In genomic region chr17:50150354-50151040, GRCh38 we compare ENCODE assay signal across 1 cellular context.
A peak's percentile ranks its signal among the peaks of the same experiment; 100 is the strongest.
TF ChIP-seq lines count a peak whose summit lies in the region.

PPP1R9B (minus strand) TSS chr17:50150677; CDS start chr17:50150513, 164 bp downstream.

TF ChIP-seq in K562, 482 proteins besides CTCF, POLR2A, EP300 and RAD21 (continued from another document and continues in another):
- no peak for TF ChIP-seq ZNF384 (IDR thresholded peaks at IDR 0.05; ENCODE audit: low read depth, low read length)
- no peak for TF ChIP-seq ZNF766 (CRISPR knock-in tag; conservative IDR thresholded peaks at IDR 0.05)
- TF ChIP-seq ZNF707 (CRISPR knock-in tag; conservative IDR thresholded peaks at IDR 0.05): no peak
- no peak for TF ChIP-seq THRA (IDR thresholded peaks at IDR 0.05)
- no peak for TF ChIP-seq EWSR1 (IDR thresholded peaks at IDR 0.05; ENCODE audit: borderline replicate concordance, low read depth, partially characterized antibody)
- TF ChIP-seq CEBPZ (IDR thresholded peaks at IDR 0.05; ENCODE audit: borderline replicate concordance, low read depth, low read length): no peak
- TF ChIP-seq MTA3 (IDR thresholded peaks at IDR 0.05; ENCODE audit: borderline replicate concordance): no peak
- TF ChIP-seq RB1 (IDR thresholded peaks at IDR 0.05; ENCODE audit: low read depth): peak; percentile 15; the same call in 1 of the 2 replicates
- TF ChIP-seq HES1 (IDR thresholded peaks at IDR 0.05; ENCODE audit: low read depth): no peak
- TF ChIP-seq POLR2AphosphoS5 (IDR thresholded peaks at IDR 0.05; ENCODE audit: control insufficient read depth, insufficient read depth, low read depth, low read length): no peak
- TF ChIP-seq ZNF41 (CRISPR knock-in tag; conservative IDR thresholded peaks at IDR 0.05): no peak
- no peak for TF ChIP-seq BRF2 (IDR thresholded peaks at IDR 0.05; ENCODE audit: borderline replicate concordance, insufficient read depth, insufficient read length)
- TF ChIP-seq ILF3 (IDR thresholded peaks at IDR 0.05; ENCODE audit: borderline replicate concordance): no peak
- 0 out of 2 replicates have a peak, but pooled peaks have one; percentile 8 for TF ChIP-seq RBM14 (IDR thresholded peaks at IDR 0.05; ENCODE audit: borderline replicate concordance, insufficient read depth, low read depth, low read length)
- no peak for TF ChIP-seq ZNF764 (CRISPR knock-in tag; IDR thresholded peaks at IDR 0.05; ENCODE audit: low read depth)
- TF ChIP-seq DACH1 (IDR thresholded peaks at IDR 0.05; ENCODE audit: partially characterized antibody): no peak
- no peak for TF ChIP-seq IRF2 (CRISPR knock-in tag; IDR thresholded peaks at IDR 0.05)
- TF ChIP-seq ZNF583 (CRISPR knock-in tag; IDR thresholded peaks at IDR 0.05): no peak
- no peak for TF ChIP-seq CREBBP (IDR thresholded peaks at IDR 0.05; ENCODE audit: low read depth, low read length)
- no peak for TF ChIP-seq ZEB2 (IDR thresholded peaks at IDR 0.05)
- TF ChIP-seq CBX1 (IDR thresholded peaks at IDR 0.05; ENCODE audit: low read depth): no peak
- no peak for TF ChIP-seq ZNF449 (CRISPR knock-in tag; IDR thresholded peaks at IDR 0.05)
- no peak for TF ChIP-seq THRAP3 (IDR thresholded peaks at IDR 0.05; ENCODE audit: borderline replicate concordance)
- no peak for TF ChIP-seq MAFG (tag; conservative IDR thresholded peaks at IDR 0.05)
- TF ChIP-seq GATA2 (CRISPR knock-in tag; IDR thresholded peaks at IDR 0.05): no peak
- no peak for TF ChIP-seq ZBTB11 (CRISPR knock-in tag; IDR thresholded peaks at IDR 0.05)
- no peak for TF ChIP-seq PHF21A (IDR thresholded peaks at IDR 0.05; ENCODE audit: borderline replicate concordance, low read depth)
- TF ChIP-seq PREB (CRISPR knock-in tag; IDR thresholded peaks at IDR 0.05): no peak
- no peak for TF ChIP-seq KHSRP (IDR thresholded peaks at IDR 0.05)
- TF ChIP-seq ZNF277 (CRISPR knock-in tag; IDR thresholded peaks at IDR 0.05; ENCODE audit: borderline replicate concordance): no peak
- TF ChIP-seq STAT5A (IDR thresholded peaks at IDR 0.05; ENCODE audit: borderline replicate concordance, low read length): no peak
- no peak for TF ChIP-seq SFPQ (IDR thresholded peaks at IDR 0.05; ENCODE audit: low read depth, low read length)
- no peak for TF ChIP-seq ZFPM2 (CRISPR knock-in tag; IDR thresholded peaks at IDR 0.05)
- no peak for TF ChIP-seq NBN (IDR thresholded peaks at IDR 0.05; ENCODE audit: low read depth)
- no peak for TF ChIP-seq ELF1 (tag; IDR thresholded peaks at IDR 0.05)
- no peak for TF ChIP-seq ZFP36 (IDR thresholded peaks at IDR 0.05; ENCODE audit: low read depth, low read length, partially characterized antibody)
- no peak for TF ChIP-seq CREB5 (CRISPR knock-in tag; IDR thresholded peaks at IDR 0.05)
- no peak for TF ChIP-seq NFIC (IDR thresholded peaks at IDR 0.05)
- TF ChIP-seq RBM25 (IDR thresholded peaks at IDR 0.05; ENCODE audit: low read depth, low read length, severe bottlenecking): no peak
- TF ChIP-seq GTF2E2 (tag; IDR thresholded peaks at IDR 0.05): no peak
- TF ChIP-seq THAP7 (CRISPR knock-in tag; IDR thresholded peaks at IDR 0.05): no peak
- TF ChIP-seq ZNF77 (CRISPR knock-in tag; IDR thresholded peaks at IDR 0.05): no peak
- no peak for TF ChIP-seq CBFA2T3 (IDR thresholded peaks at IDR 0.05)
